In the genomic region with DNA sequence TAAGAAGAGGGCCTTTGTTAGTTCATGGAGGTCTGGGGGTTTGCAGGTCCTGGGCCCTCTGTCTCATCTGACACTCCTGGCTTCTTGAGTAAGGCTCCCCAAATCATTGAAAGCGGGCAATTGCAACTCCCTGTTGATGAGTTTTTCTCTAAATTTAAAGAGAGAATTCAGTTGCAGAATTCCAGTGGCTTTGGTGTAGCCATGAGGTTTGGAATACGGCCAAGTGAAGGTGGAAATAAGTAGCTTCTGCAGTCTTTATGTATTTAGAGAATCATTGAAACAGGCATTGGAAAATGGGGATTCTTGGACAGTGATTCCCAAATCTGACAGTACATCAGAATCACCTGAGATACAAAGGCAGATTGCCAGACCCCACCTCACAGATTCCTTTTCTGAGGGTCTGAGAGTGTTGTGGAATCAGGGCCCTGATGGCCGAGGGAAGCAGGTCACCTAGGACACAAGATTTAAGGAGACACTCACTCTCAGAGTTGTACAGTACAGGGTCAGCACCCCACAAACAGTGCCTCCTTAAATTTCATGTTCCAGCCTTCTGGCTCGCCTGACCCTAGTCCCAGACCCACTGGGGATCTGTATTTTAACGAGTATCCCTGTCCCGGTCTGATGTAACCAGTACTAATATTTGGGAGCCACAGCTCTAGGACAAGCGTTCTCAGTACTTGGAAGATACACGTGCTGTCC, we compare ENCODE assay signal across 13 cellular contexts. TPM values are rescaled to one million over a fixed set of nuclear protein-coding genes. Genes with fewer than 3 reads are reported as not detected.
DNase-seq lines count a peak whose midpoint lies in the region; ATAC-seq, FAIRE-seq and TF ChIP-seq lines count a peak whose summit lies in the region.
"Had no signal": no experiment of that assay in that cellular context is flagged by ENCODE, and none has a peak within 500 bp of the region (broad histone marks: within the 10 kb centered on the region; RNA-seq: fewer than 3 reads in every experiment).

No MANE protein-coding gene starts in this region.

- H3K4me3 ChIP-seq in body of pancreas (no peak overlapping the region), skeletal muscle tissue (ENCODE audit: low read length in 3 of 3) (peak overlapping the region; percentile 29 to 52 (median 37))

- H3K36me3 ChIP-seq in body of pancreas (replicated peaks in 1 of 2; ENCODE audit: insufficient read depth in 1 of 2, low read depth in 2 of 2) (no peaks in the 10 kb centered on the region), skeletal muscle tissue (ENCODE audit: control insufficient read depth in 3 of 3, insufficient read depth in 3 of 3, low read length in 3 of 3) (no peaks in the 10 kb centered on the region)

- H3K9ac ChIP-seq in skeletal muscle tissue (ENCODE audit: low read depth in 1 of 3, low read length in 3 of 3): peak overlapping the region; percentile 65 to 75 (median 66)

- H3K9me3 ChIP-seq in body of pancreas (no peaks in the 10 kb centered on the region), skeletal muscle tissue (ENCODE audit: control insufficient read depth in 3 of 3, low read length in 3 of 3) (no peaks in the 10 kb centered on the region)

- peaks cover 93% of the 10 kb centered on the region for H3K4me1 ChIP-seq in body of pancreas
- H3K4me1 ChIP-seq in skeletal muscle tissue (ENCODE audit: control insufficient read depth in 3 of 3, insufficient read depth in 3 of 3, low read length in 3 of 3): peaks cover 95 to 98% (median 97%) of the 10 kb centered on the region in 3 donors

- DNase-seq in EH (ENCODE audit: low read depth) (peak; percentile 58), body of pancreas (no peak), NCI-H187 (lab: John Stamatoyannopoulos, UW) (no peak), KG1 (lab: John Stamatoyannopoulos, UW) (no peak), D721Med (ENCODE audit: insufficient read length, low spot score) (no peak)
- DNase-seq: activated CD8-positive, alpha-beta T cell treated with anti-CD3 and anti-CD28 coated beads, Interleukin-2, amount 10 ng/mL, durations not matched to agents 7 days and 5 days; activated naive CD8-positive, alpha-beta T cell treated with anti-CD3 and anti-CD28 coated beads, Interleukin-2, amount 50 U/mL, for 24 hours; MV-4-11; NCI-H748 treated with DMSO at 0.1 percent for 48 hours had no signal

- intact Hi-C loops in body of pancreas (cut with DNase I): no loop called here

- H3K27me3 ChIP-seq in body of pancreas (no peaks in the 10 kb centered on the region), layer of hippocampus (ENCODE audit: control insufficient read depth, insufficient read depth, low read length) (no peaks in the 10 kb centered on the region), skeletal muscle tissue (ENCODE audit: control insufficient read depth in 3 of 3, insufficient read depth in 3 of 3, low read length in 3 of 3) (no peaks in the 10 kb centered on the region)

- H3K27ac ChIP-seq in body of pancreas (peak overlapping the region; percentile 80 to 91 (median 90)), layer of hippocampus (ENCODE audit: low read depth, low read length) (peak overlapping the region; percentile 96), skeletal muscle tissue (ENCODE audit: low read depth, low read length) (peak overlapping the region; percentile 96)

- ATAC-seq in body of pancreas: no peak
- ATAC-seq in HG03565 (IDR thresholded peaks at IDR 0.05; ENCODE audit: unreplicated experiment): no peak
- ATAC-seq: activated CD8-positive, alpha-beta T cell treated with anti-CD3 and anti-CD28 coated beads, Interleukin-2, amount 10 ng/mL, durations not matched to agents 7 days and 5 days; activated naive CD8-positive, alpha-beta T cell treated with anti-CD3 and anti-CD28 coated beads, Interleukin-2, amount 50 U/mL, for 24 hours had no signal

- WGBS in body of pancreas, 2 donors: 72 to 74% methylated on average over 8 of the region's 8 CpGs

- no peak for TF ChIP-seq CTCF in body of pancreas (IDR thresholded peaks at IDR 0.05)
- TF ChIP-seq CTCF in D721Med (IDR thresholded peaks at IDR 0.05; ENCODE audit: insufficient read depth, missing control alignments): no peak

- FAIRE-seq in D721Med (lab: Jason Lieb, UNC): no peak
- FAIRE-seq: islet of Langerhans had no signal

- no peak for TF ChIP-seq POLR2A in body of pancreas (IDR thresholded peaks at IDR 0.05)

RNA-seq across cellular contexts. Expression of a gene that starts 37.7 kb away (rescaled TPM):
- total RNA-seq in body of pancreas: 10 to 100 TPM; 26.7 to 27.0 TPM
- 21.9 TPM for total RNA-seq in skeletal muscle tissue

Comparison
In these comparisons a context has a peak if more than half of its experiments do, and no peak if none do; other contexts are left out.
1. H3K4me3 ChIP-seq: peak in skeletal muscle tissue (3 of 3); none in body of pancreas (0 of 2).
2. Peak in every context shown above with its lines, with median percentiles within 50 percentile points of each other: H3K27ac ChIP-seq.